7 cellular contexts compared by ENCODE assay signal in the genomic region with DNA sequence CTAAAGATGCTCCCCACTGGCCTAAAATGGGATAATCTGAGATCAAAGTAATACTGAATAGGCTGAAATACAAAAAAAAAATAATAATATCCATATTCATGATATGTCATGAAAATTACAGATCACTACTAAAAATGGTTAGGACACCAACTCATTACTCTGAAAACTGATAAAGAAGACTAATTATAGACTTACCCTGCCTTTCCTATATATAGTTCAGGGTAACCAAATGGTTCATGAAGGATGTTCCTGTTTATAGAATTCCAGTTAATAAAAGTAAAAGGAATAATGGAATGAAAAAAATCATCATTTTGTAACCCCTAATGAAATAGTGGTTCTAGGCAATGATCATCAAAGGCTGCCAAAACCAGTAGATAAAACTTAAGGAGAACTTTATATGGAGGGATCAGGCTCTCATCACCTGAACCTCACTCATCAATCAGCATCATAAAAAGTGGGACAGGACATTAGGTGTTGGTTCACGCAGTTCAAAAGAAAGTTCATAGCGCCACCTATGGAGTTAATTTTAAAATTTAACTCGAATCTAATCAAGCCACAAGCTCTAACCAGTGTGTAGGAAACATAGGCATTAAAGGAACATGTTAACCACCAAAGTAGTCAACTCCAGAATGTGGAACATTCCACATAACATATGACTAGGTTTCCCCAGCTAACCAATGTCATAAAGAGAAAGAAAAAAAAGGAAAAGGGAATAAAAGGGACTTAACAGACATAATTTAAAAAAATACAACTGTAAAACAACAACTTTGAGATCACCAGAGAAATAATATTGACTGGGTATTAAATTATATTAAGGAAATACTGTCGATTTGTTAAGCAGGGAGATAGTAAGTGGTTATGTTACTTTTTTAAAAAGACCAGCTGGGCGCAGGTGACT. TPM values are rescaled to one million over a fixed set of nuclear protein-coding genes. Genes with fewer than 3 reads are reported as not detected.
A peak's percentile ranks its signal among the peaks of the same experiment; 100 is the strongest.
DNase-seq lines count a peak whose midpoint lies in the region; ATAC-seq and TF ChIP-seq lines count a peak whose summit lies in the region.

No MANE protein-coding gene starts in this region.

- H3K9ac ChIP-seq in DND-41 (ENCODE audit: low read depth, low read length), result no peak overlapping the region

- H3K4me2 ChIP-seq in DND-41 (ENCODE audit: insufficient read depth, low read length), result no peak overlapping the region

- H3K27ac ChIP-seq in DND-41 (ENCODE audit: low read length) (no peak overlapping the region), HL-60 (replicated peaks) (no peak overlapping the region), RWPE2 (ENCODE audit: poor library complexity, severe bottlenecking) (no peak overlapping the region)

- TF ChIP-seq CTCF in DND-41 (IDR thresholded peaks at IDR 0.05; ENCODE audit: borderline replicate concordance, extremely low read depth, low read length, poor library complexity, severe bottlenecking) (peak; percentile 54), HL-60 (IDR thresholded peaks at IDR 0.05; ENCODE audit: insufficient read depth, low read length) (peak; percentile 7), RWPE2 (IDR thresholded peaks at IDR 0.05; ENCODE audit: poor library complexity, severe bottlenecking) (peak; percentile 65), fibroblast of pulmonary artery (IDR thresholded peaks at IDR 0.05; ENCODE audit: low read length, missing control alignments) (peak; percentile 46)

- H3K27me3 ChIP-seq in DND-41 (ENCODE audit: insufficient read depth, low read length, poor library complexity), result no peaks in the 10 kb centered on the region
- H3K27me3 ChIP-seq in HL-60 (ENCODE audit: insufficient read depth, poor library complexity, severe bottlenecking), result no peaks in the 10 kb centered on the region
- no peaks in the 10 kb centered on the region for H3K27me3 ChIP-seq in RWPE2 (ENCODE audit: insufficient read depth, poor library complexity, severe bottlenecking)

- no peaks in the 10 kb centered on the region for H4K20me1 ChIP-seq in DND-41 (ENCODE audit: insufficient read depth, low read length)

- H3K79me2 ChIP-seq in DND-41 (ENCODE audit: insufficient read depth, low read length), result no peaks in the 10 kb centered on the region; the same call in 1 of the 2 replicates

- DNase-seq in DND-41, result no peak
- peak in 1 of 2 experiments; percentile 18 for DNase-seq in HL-60 (ENCODE audit: low read depth in 1 of 2, low spot score in 1 of 2)
- DNase-seq in RWPE2 (ENCODE audit: low spot score), result no peak
- DNase-seq in fibroblast of pulmonary artery (ENCODE audit: low read depth), result peak; percentile 48
- DNase-seq in renal cortical epithelial cell (ENCODE audit: low read depth), result peak; percentile 59

- H3K4me3 ChIP-seq in DND-41 (ENCODE audit: low read depth in 1 of 2, low read length in 2 of 2) (no peak overlapping the region), HL-60 (replicated peaks; ENCODE audit: insufficient read depth, low read length) (no peak overlapping the region), RWPE2 (ENCODE audit: severe bottlenecking) (no peak overlapping the region), fibroblast of pulmonary artery (replicated peaks; ENCODE audit: low read depth, low read length) (no peak overlapping the region)

- H3K36me3 ChIP-seq in DND-41 (ENCODE audit: insufficient read depth, low read length) (peaks cover 51% of the 10 kb centered on the region), RWPE2 (ENCODE audit: low read depth) (peaks cover 81% of the 10 kb centered on the region)

- H3K4me1 ChIP-seq in DND-41 (ENCODE audit: insufficient read depth, low read length), result no peaks in the 10 kb centered on the region
- peaks cover 4% of the 10 kb centered on the region for H3K4me1 ChIP-seq in RWPE2 (ENCODE audit: insufficient read depth, poor library complexity, severe bottlenecking)

- ATAC-seq in DND-41 (ENCODE audit: insufficient read depth, low read depth) (peak; percentile 78), RWPE2 (ENCODE audit: low read depth) (peak; percentile 36; the same call in 1 of the 3 replicates), GM19324 (IDR thresholded peaks at IDR 0.05; ENCODE audit: low FRiP score, unreplicated experiment) (no peak), HG03565 (IDR thresholded peaks at IDR 0.05; ENCODE audit: unreplicated experiment) (no peak)

- no peaks in the 10 kb centered on the region for H3K9me3 ChIP-seq in DND-41 (ENCODE audit: insufficient read depth, low read length, severe bottlenecking)
- no peaks in the 10 kb centered on the region for H3K9me3 ChIP-seq in RWPE2 (ENCODE audit: severe bottlenecking)

- H2AFZ ChIP-seq in DND-41 (ENCODE audit: low read depth, low read length), result no peak overlapping the region

RNA-seq across cellular contexts. Expression of gene P4HA1, which starts 35.7 kb away (rescaled TPM):
- 184 and 302 TPM in 2 replicates for total RNA-seq in renal cortical epithelial cell

RNA-seq across cellular contexts. Expression of gene NUDT13, which starts 49.3 kb away (rescaled TPM):
- total RNA-seq in renal cortical epithelial cell, result 1.2 and 1.7 TPM in 2 replicates

Comparison
In these comparisons a context has a peak if more than half of its experiments do, and no peak if none do; other contexts are left out.
1. ATAC-seq: peak in DND-41 (single experiment) and RWPE2 (single experiment); none in GM19324 (single experiment) and HG03565 (single experiment).
2. DNase-seq: peak in fibroblast of pulmonary artery (single experiment) and renal cortical epithelial cell (single experiment); none in DND-41 (single experiment) and RWPE2 (single experiment).
3. CTCF ChIP-seq: peak in every context shown above with its lines; median percentile 65 in RWPE2; 54 in DND-41; 46 in fibroblast of pulmonary artery; 7 in HL-60.